In genomic region chr6:36839819-36840379, GRCh38 we compare ENCODE assay signal across 8 cellular contexts. TPM values are rescaled to one million over a fixed set of nuclear protein-coding genes. Genes with fewer than 3 reads are reported as not detected.
DNase-seq lines count a peak whose midpoint lies in the region; ATAC-seq and TF ChIP-seq lines count a peak whose summit lies in the region.

No MANE protein-coding gene starts in this region.

- H3K36me3 Mint-ChIP-seq in activated naive CD4-positive, alpha-beta T cell treated with anti-CD3 and anti-CD28 coated beads, Interleukin-2, amount 10 ng/mL, durations not matched to agents 7 days and 5 days: no peaks in the 10 kb centered on the region

- peak overlapping the region; percentile 72 for H3K4me3 Mint-ChIP-seq in activated naive CD4-positive, alpha-beta T cell treated with anti-CD3 and anti-CD28 coated beads, Interleukin-2, amount 10 ng/mL, durations not matched to agents 7 days and 5 days

- CTCF ChIA-PET in activated naive CD4-positive, alpha-beta T cell treated with anti-CD3 and anti-CD28 coated beads, Interleukin-2, amount 10 ng/mL, durations not matched to agents 7 days and 5 days (lab: Charles Lee): no interaction called here

- H3K9me3 Mint-ChIP-seq in activated naive CD4-positive, alpha-beta T cell treated with anti-CD3 and anti-CD28 coated beads, Interleukin-2, amount 10 ng/mL, durations not matched to agents 7 days and 5 days: no peaks in the 10 kb centered on the region

- TF ChIP-seq POLR2A in heart left ventricle (IDR thresholded peaks at IDR 0.05): no peak

- no peaks in the 10 kb centered on the region for H3K9me3 ChIP-seq in heart left ventricle

- H3K36me3 ChIP-seq in heart left ventricle (no peaks in the 10 kb centered on the region), rectal smooth muscle tissue (ENCODE audit: control insufficient read depth, insufficient read depth, low read length) (no peaks in the 10 kb centered on the region)

- DNase-seq in NCI-H69 (lab: John Stamatoyannopoulos, UW) (peak; percentile 80), heart left ventricle (peak; percentile 59 to 80 (median 75)), NCI-H2029 (lab: John Stamatoyannopoulos, UW) (no peak)
- DNase-seq in activated naive CD4-positive, alpha-beta T cell treated with anti-CD3 and anti-CD28 coated beads, Interleukin-2, amount 10 ng/mL, durations not matched to agents 7 days and 5 days: peak; percentile 65

- H3K4me1 Mint-ChIP-seq in activated naive CD4-positive, alpha-beta T cell treated with anti-CD3 and anti-CD28 coated beads, Interleukin-2, amount 10 ng/mL, durations not matched to agents 7 days and 5 days: peaks cover 18% of the 10 kb centered on the region

- no peak overlapping the region for H3K9ac ChIP-seq in rectal smooth muscle tissue (ENCODE audit: low read length)

- H3K4me3 ChIP-seq in heart left ventricle (peak overlapping the region; percentile 33 to 76 (median 60)), rectal smooth muscle tissue (ENCODE audit: low read length) (peak overlapping the region; percentile 57)

- peak; percentile 15 for TF ChIP-seq CTCF in GM12873 (IDR thresholded peaks at IDR 0.05; ENCODE audit: insufficient read depth, low read depth, low read length, missing control alignments)
- peak in 10 of 12 donors; percentile 9 to 56 (median 42) for TF ChIP-seq CTCF in heart left ventricle (IDR thresholded peaks at IDR 0.05)

- peaks cover 0 to 24% (median 0%) of the 10 kb centered on the region in 9 donors for H3K27me3 ChIP-seq in heart left ventricle
- H3K27me3 ChIP-seq in rectal smooth muscle tissue (ENCODE audit: control insufficient read depth, insufficient read depth, low read length): peaks cover 11% of the 10 kb centered on the region

- H3K27ac ChIP-seq in heart left ventricle (peak overlapping the region; percentile 65 to 91 (median 75)), rectal smooth muscle tissue (ENCODE audit: low read depth, low read length) (no peak overlapping the region)

- intact Hi-C loops in heart left ventricle (cut with DNase I): loop anchor here in 2 of 10 donors (5.0 to 10.0 kb wide), 3 partner anchors 33 to 225 kb away; no protein-coding TSS in a partner anchor

- ATAC-seq in heart left ventricle (peak in 3 of 4 donors; percentile 6 to 43 (median 24)), GM19452 (IDR thresholded peaks at IDR 0.05; ENCODE audit: unreplicated experiment) (no peak), HG03378 (IDR thresholded peaks at IDR 0.05; ENCODE audit: unreplicated experiment) (no peak)

- H3K27me3 Mint-ChIP-seq in activated naive CD4-positive, alpha-beta T cell treated with anti-CD3 and anti-CD28 coated beads, Interleukin-2, amount 10 ng/mL, durations not matched to agents 7 days and 5 days: peaks cover 79% of the 10 kb centered on the region

- WGBS in heart left ventricle, 4 donors: 0 to 1% (median 1%) methylated on average over 19 to 63 of the region's 63 CpGs

- H3K27ac Mint-ChIP-seq in activated naive CD4-positive, alpha-beta T cell treated with anti-CD3 and anti-CD28 coated beads, Interleukin-2, amount 10 ng/mL, durations not matched to agents 7 days and 5 days: no peak overlapping the region

- H3K4me1 ChIP-seq in heart left ventricle: peaks cover 4 to 61% (median 17%) of the 10 kb centered on the region in 12 donors
- H3K4me1 ChIP-seq in rectal smooth muscle tissue (ENCODE audit: control insufficient read depth, insufficient read depth, low read length): no peaks in the 10 kb centered on the region

RNA-seq across cellular contexts. Expression of gene CPNE5, which starts 0.7 kb away (rescaled TPM):
- 100 to 1,000 TPM in 1 of 9 donors, 10 to 100 TPM in 7, 1 to 10 TPM in 1; 5.2 to 111 (median 28.4) TPM for total RNA-seq in heart left ventricle
- polyA plus RNA-seq in heart left ventricle: 10 to 100 TPM in 1 of 2 donors, 1 to 10 TPM in 1; 4.0 to 12.1 TPM

RNA-seq across cellular contexts. Expression of gene PPIL1, which starts 34.7 kb away (rescaled TPM):
- total RNA-seq in heart left ventricle: 10 to 100 TPM; 30.9 to 61.6 (median 42.6) TPM
- 10 to 100 TPM; 42.6 to 69.3 TPM for polyA plus RNA-seq in heart left ventricle

RNA-seq across cellular contexts. Expression of gene C6orf89, which starts 45.9 kb away (rescaled TPM):
- total RNA-seq in heart left ventricle: 10 to 100 TPM; 54.2 to 86.2 (median 75.5) TPM
- 10 to 100 TPM; 34.0 to 55.9 TPM for polyA plus RNA-seq in heart left ventricle

Comparison
In these comparisons a context has a peak if more than half of its experiments do, and no peak if none do; other contexts are left out.
1. ATAC-seq: peak in heart left ventricle (3 of 4); none in GM19452 (single experiment) and HG03378 (single experiment).